ENCODE assay signal across 1 cellular context in the genomic region with DNA sequence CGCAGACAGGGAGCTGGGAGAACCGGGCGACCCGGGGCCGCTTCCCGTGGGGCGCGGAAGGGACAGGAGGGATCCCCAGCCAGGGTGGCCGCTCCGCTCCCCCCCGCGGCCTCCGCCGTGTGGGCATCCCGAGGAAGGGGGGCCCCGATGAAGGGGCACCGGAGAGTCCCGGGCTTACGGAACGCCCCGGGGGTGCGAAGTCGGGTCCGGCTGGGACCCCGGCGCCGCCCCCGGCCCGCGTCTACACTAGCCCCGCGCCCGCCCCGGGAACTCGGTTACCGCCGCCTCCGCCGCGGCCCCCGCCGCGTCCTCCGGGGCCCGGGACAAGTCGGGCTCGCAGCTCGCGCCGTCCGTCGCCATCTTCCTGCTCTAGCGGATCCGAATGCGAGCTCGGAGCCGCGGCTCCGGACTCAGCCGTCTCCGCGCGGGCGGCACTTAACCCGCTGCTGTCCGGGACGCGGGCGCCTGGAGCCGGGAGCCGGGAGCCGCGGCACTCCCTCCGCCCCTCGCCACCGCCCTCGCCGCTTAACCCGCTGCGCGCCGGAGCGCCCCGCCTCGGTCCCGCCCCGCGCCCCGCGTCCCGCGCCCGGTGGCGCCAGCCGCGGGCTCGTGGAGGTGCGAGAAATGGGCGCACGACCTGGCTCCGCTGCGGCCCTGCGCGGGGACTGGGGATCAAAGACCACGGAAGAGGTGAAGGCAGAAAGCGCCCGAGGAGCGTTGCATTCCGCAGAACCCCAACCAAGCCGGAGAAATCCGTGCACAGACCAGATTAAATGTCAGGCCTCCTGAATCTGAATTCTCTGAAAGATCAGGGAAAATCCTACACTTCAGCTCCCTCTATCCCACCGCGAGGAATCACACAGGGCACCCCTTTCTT.
A peak's percentile ranks its signal among the peaks of the same experiment; 100 is the strongest.
TF ChIP-seq lines count a peak whose summit lies in the region.

A gene with protein sequence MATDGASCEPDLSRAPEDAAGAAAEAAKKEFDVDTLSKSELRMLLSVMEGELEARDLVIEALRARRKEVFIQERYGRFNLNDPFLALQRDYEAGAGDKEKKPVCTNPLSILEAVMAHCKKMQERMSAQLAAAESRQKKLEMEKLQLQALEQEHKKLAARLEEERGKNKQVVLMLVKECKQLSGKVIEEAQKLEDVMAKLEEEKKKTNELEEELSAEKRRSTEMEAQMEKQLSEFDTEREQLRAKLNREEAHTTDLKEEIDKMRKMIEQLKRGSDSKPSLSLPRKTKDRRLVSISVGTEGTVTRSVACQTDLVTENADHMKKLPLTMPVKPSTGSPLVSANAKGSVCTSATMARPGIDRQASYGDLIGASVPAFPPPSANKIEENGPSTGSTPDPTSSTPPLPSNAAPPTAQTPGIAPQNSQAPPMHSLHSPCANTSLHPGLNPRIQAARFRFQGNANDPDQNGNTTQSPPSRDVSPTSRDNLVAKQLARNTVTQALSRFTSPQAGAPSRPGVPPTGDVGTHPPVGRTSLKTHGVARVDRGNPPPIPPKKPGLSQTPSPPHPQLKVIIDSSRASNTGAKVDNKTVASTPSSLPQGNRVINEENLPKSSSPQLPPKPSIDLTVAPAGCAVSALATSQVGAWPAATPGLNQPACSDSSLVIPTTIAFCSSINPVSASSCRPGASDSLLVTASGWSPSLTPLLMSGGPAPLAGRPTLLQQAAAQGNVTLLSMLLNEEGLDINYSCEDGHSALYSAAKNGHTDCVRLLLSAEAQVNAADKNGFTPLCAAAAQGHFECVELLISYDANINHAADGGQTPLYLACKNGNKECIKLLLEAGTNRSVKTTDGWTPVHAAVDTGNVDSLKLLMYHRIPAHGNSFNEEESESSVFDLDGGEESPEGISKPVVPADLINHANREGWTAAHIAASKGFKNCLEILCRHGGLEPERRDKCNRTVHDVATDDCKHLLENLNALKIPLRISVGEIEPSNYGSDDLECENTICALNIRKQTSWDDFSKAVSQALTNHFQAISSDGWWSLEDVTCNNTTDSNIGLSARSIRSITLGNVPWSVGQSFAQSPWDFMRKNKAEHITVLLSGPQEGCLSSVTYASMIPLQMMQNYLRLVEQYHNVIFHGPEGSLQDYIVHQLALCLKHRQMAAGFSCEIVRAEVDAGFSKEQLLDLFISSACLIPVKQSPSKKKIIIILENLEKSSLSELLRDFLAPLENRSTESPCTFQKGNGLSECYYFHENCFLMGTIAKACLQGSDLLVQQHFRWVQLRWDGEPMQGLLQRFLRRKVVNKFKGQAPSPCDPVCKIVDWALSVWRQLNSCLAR (N-terminal part only) (minus strand): TSS at position 386 of the 877 bp plus-strand sequence. CDS start 26 bp downstream, at position 360.

TF ChIP-seq in K562, 482 proteins besides CTCF, POLR2A, EP300 and RAD21 (continued from another document):
- TF ChIP-seq, protein P1, sequence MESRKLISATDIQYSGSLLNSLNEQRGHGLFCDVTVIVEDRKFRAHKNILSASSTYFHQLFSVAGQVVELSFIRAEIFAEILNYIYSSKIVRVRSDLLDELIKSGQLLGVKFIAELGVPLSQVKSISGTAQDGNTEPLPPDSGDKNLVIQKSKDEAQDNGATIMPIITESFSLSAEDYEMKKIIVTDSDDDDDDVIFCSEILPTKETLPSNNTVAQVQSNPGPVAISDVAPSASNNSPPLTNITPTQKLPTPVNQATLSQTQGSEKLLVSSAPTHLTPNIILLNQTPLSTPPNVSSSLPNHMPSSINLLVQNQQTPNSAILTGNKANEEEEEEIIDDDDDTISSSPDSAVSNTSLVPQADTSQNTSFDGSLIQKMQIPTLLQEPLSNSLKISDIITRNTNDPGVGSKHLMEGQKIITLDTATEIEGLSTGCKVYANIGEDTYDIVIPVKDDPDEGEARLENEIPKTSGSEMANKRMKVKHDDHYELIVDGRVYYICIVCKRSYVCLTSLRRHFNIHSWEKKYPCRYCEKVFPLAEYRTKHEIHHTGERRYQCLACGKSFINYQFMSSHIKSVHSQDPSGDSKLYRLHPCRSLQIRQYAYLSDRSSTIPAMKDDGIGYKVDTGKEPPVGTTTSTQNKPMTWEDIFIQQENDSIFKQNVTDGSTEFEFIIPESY (CRISPR knock-in tag; IDR thresholded peaks at IDR 0.05): peak; percentile 22; the same call in 1 of the 2 replicates
- no peak for TF ChIP-seq ZNF778 (CRISPR knock-in tag; IDR thresholded peaks at IDR 0.05)
- peak; percentile 63; the same call in 1 of the 2 replicates for TF ChIP-seq ZSCAN29 (IDR thresholded peaks at IDR 0.05)
- TF ChIP-seq HMGN3 (IDR thresholded peaks at IDR 0.05; ENCODE audit: borderline replicate concordance, extremely low read depth, insufficient read length, low read depth, low read length): peak; percentile 25
- TF ChIP-seq PHF21A (IDR thresholded peaks at IDR 0.05; ENCODE audit: borderline replicate concordance, low read depth): peak; percentile 81; the same call in 1 of the 2 replicates
- TF ChIP-seq, protein P2, sequence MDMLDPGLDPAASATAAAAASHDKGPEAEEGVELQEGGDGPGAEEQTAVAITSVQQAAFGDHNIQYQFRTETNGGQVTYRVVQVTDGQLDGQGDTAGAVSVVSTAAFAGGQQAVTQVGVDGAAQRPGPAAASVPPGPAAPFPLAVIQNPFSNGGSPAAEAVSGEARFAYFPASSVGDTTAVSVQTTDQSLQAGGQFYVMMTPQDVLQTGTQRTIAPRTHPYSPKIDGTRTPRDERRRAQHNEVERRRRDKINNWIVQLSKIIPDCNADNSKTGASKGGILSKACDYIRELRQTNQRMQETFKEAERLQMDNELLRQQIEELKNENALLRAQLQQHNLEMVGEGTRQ (CRISPR knock-in tag; IDR thresholded peaks at IDR 0.05): no peak
- no peak for TF ChIP-seq ZNF75A (CRISPR knock-in tag; IDR thresholded peaks at IDR 0.05)
- TF ChIP-seq MED1 (CRISPR knock-in tag; IDR thresholded peaks at IDR 0.05; ENCODE audit: borderline replicate concordance): no peak
